ENCODE assay signal across 23 cellular contexts in the genomic region with DNA sequence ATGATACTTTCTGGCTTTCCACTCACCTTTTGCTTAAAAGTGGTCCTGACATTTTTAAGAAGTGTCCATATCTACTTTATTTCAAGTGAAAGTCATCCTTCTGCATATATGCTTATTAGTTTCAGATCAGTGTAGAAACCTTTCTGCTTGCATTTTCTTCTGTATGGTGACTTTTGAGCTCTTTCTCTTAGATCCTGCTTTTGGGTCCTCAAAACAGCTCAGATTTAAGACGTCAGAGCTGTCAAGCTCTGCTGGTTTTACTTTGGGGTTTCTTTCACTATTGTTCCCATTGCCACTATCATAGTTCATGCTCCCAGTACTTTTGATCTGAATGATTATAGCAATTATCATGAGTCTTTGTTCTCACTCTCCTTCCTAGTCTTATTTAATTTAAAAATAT.
"Had no signal": no experiment of that assay in that cellular context is flagged by ENCODE, and none has a peak within 500 bp of the region (broad histone marks: within the 10 kb centered on the region; RNA-seq: fewer than 3 reads in every experiment).

No MANE protein-coding gene starts in this region.

- H3K4me1 Mint-ChIP-seq: activated naive CD4-positive, alpha-beta T cell treated with anti-CD3 and anti-CD28 coated beads, Interleukin-2, amount 50 U/mL, for 24 hours; nephron progenitor cell; stimulated activated naive CD8-positive, alpha-beta T cell treated with anti-CD3 and anti-CD28 coated beads, Interleukin-15, amount 100 ng/mL, for 72 hours had no signal

- H3K4me3 Mint-ChIP-seq: activated naive CD4-positive, alpha-beta T cell treated with anti-CD3 and anti-CD28 coated beads, Interleukin-2, amount 50 U/mL, for 24 hours; nephron progenitor cell; stimulated activated naive CD8-positive, alpha-beta T cell treated with anti-CD3 and anti-CD28 coated beads, Interleukin-15, amount 100 ng/mL, for 72 hours had no signal

- H3K36me3 ChIP-seq: breast epithelium, gastroesophageal sphincter, heart left ventricle, left ventricle myocardium inferior, suprapubic skin had no signal

- H3K9me3 Mint-ChIP-seq: activated naive CD4-positive, alpha-beta T cell treated with anti-CD3 and anti-CD28 coated beads, Interleukin-2, amount 50 U/mL, for 24 hours had no signal

- H3K27ac ChIP-seq: breast epithelium, gastroesophageal sphincter, heart left ventricle, left ventricle myocardium inferior, suprapubic skin, VCaP had no signal

- ATAC-seq: gastroesophageal sphincter; heart left ventricle; sciatic nerve; stimulated activated naive CD8-positive, alpha-beta T cell treated with anti-CD3 and anti-CD28 coated beads, Interleukin-15, amount 100 ng/mL, for 72 hours had no signal

- H3K9me3 ChIP-seq: breast epithelium, gastroesophageal sphincter, heart left ventricle, left ventricle myocardium inferior, suprapubic skin had no signal

- H3K4me3 ChIP-seq: breast epithelium, gastroesophageal sphincter, heart left ventricle, left ventricle myocardium inferior, smooth muscle cell, suprapubic skin had no signal

- H3K27me3 ChIP-seq: breast epithelium, gastroesophageal sphincter, heart left ventricle, suprapubic skin had no signal

- H3K27me3 Mint-ChIP-seq: activated naive CD4-positive, alpha-beta T cell treated with anti-CD3 and anti-CD28 coated beads, Interleukin-2, amount 50 U/mL, for 24 hours; stimulated activated naive CD8-positive, alpha-beta T cell treated with anti-CD3 and anti-CD28 coated beads, Interleukin-15, amount 100 ng/mL, for 72 hours had no signal

- H3K27ac Mint-ChIP-seq: activated naive CD4-positive, alpha-beta T cell treated with anti-CD3 and anti-CD28 coated beads, Interleukin-2, amount 50 U/mL, for 24 hours; nephron progenitor cell had no signal

- DNase-seq: activated CD4-positive, alpha-beta T cell treated with anti-CD3 and anti-CD28 coated beads, Interleukin-2, amount 50 U/mL, for 1 hour; activated CD4-positive, CD25-positive, alpha-beta regulatory T cell treated with anti-CD3 and anti-CD28 coated beads, Interleukin-2, amount 50 U/mL, for 72 hours; activated CD8-positive, alpha-beta memory T cell treated with anti-CD3 and anti-CD28 coated beads for 24 hours; activated CD8-positive, alpha-beta memory T cell treated with anti-CD3 and anti-CD28 coated beads, Interleukin-2, amount 50 U/mL, for 48 hours; activated effector memory CD4-positive, alpha-beta T cell treated with Interleukin-2 at 50 U/mL for 16 hours; activated T-cell treated with anti-CD3 and anti-CD28 coated beads, Interleukin-2, amount 50 U/mL, for 48 hours; cortex of kidney; heart left ventricle; left ventricle myocardium inferior; mammary epithelial cell; midbrain; nephron progenitor cell; nucleus accumbens; stimulated activated CD4-positive, alpha-beta T cell treated with anti-CD3 and anti-CD28 coated beads, Interleukin-4, amount 100 ng/mL, for 1 hour; stimulated activated naive CD8-positive, alpha-beta T cell treated with anti-CD3 and anti-CD28 coated beads, Interleukin-15, amount 100 ng/mL, for 72 hours; trophoblast cell had no signal
